Comparison of ENCODE assay signal across 19 cellular contexts in genomic region chr6:127784468-127784867, GRCh38.
DNase-seq lines count a peak whose midpoint lies in the region; ATAC-seq and TF ChIP-seq lines count a peak whose summit lies in the region.
"Had no signal": no experiment of that assay in that cellular context is flagged by ENCODE, and none has a peak within 500 bp of the region (broad histone marks: within the 10 kb centered on the region; RNA-seq: fewer than 3 reads in every experiment).

No MANE protein-coding gene starts in this region.

- intact Hi-C loops in CD4-positive, alpha-beta T cell (cut with DNase I, micrococcal nuclease): no loop called here

- no peaks in the 10 kb centered on the region for H3K9me3 ChIP-seq in CD4-positive, alpha-beta T cell (ENCODE audit: control insufficient read depth, low read length)

- H3K27ac ChIP-seq in CD4-positive, alpha-beta T cell (ENCODE audit: low read depth, low read length): no peak overlapping the region

- POLR2A ChIA-PET in CD4-positive, alpha-beta T cell (lab: Charles Lee): no interaction called here
- POLR2A ChIA-PET in T-cell (lab: Charles Lee): no interaction called here

- peaks cover 4% of the 10 kb centered on the region for H3K9me3 Mint-ChIP-seq in activated CD8-positive, alpha-beta memory T cell treated with anti-CD3 and anti-CD28 coated beads, Interleukin-2, amount 10 ng/mL, durations not matched to agents 7 days and 5 days (ENCODE audit: low read depth)
- H3K9me3 Mint-ChIP-seq in CD4-positive, alpha-beta T cell: no peaks in the 10 kb centered on the region
- peaks cover 0 to 5% (median 0%) of the 10 kb centered on the region in 3 donors for H3K9me3 Mint-ChIP-seq in T-cell
- no peaks in the 10 kb centered on the region for H3K9me3 Mint-ChIP-seq in effector memory CD8-positive, alpha-beta T cell

- peaks cover 40% of the 10 kb centered on the region for H3K4me1 Mint-ChIP-seq in activated CD8-positive, alpha-beta memory T cell treated with anti-CD3 and anti-CD28 coated beads, Interleukin-2, amount 10 ng/mL, durations not matched to agents 7 days and 5 days
- peaks cover 93% of the 10 kb centered on the region for H3K4me1 Mint-ChIP-seq in CD4-positive, alpha-beta T cell (ENCODE audit: low read depth)
- peaks cover 80 to 92% (median 88%) of the 10 kb centered on the region in 3 donors for H3K4me1 Mint-ChIP-seq in T-cell
- peaks cover 32 to 59% of the 10 kb centered on the region in 2 donors for H3K4me1 Mint-ChIP-seq in effector memory CD8-positive, alpha-beta T cell (ENCODE audit: low read depth in 2 of 2)

- no peak for TF ChIP-seq CTCF in CD4-positive, alpha-beta T cell (IDR thresholded peaks at IDR 0.05)

- no peak for DNase-seq in activated CD8-positive, alpha-beta memory T cell treated with anti-CD3 and anti-CD28 coated beads, Interleukin-2, amount 10 ng/mL, durations not matched to agents 7 days and 5 days
- no peak for DNase-seq in activated CD8-positive, alpha-beta memory T cell treated with anti-CD3 and anti-CD28 coated beads for 24 hours
- DNase-seq in CD4-positive, alpha-beta T cell: no peak
- DNase-seq in T-cell (no peak), NCI-H1092 (lab: John Stamatoyannopoulos, UW) (no peak), dermis blood vessel endothelial cell (no peak)
- DNase-seq in effector memory CD8-positive, alpha-beta T cell: no peak
- DNase-seq: C1 segment of cervical spinal cord; COR-L47; GF-D8; HCEC 1CT; MV-4-11; NCI-H1417 treated with DMSO at 0.1 percent for 48 hours; NCI-H1930; NCI-H2171; NCI-H446 treated with DMSO at 0.1 percent for 48 hours; NK-92 treated with Interleukin-12 subunit alpha and Interleukin-12 subunit beta, amount 100 ng/mL, for 24 hours; RPMI8226 had no signal

- ATAC-seq in activated CD8-positive, alpha-beta memory T cell treated with anti-CD3 and anti-CD28 coated beads, Interleukin-2, amount 10 ng/mL, durations not matched to agents 7 days and 5 days: peak; percentile 58
- no peak for ATAC-seq in CD4-positive, alpha-beta T cell (ENCODE audit: poor library complexity)
- ATAC-seq in T-cell (replicated peaks in 1 of 4): peak in 2 of 4 experiments; percentile 36 to 44
- ATAC-seq in effector memory CD8-positive, alpha-beta T cell (replicated peaks): peak; percentile 26
- no peak for ATAC-seq in HG02571 (IDR thresholded peaks at IDR 0.05; ENCODE audit: unreplicated experiment)

- peak overlapping the region; percentile 4 for H3K27ac Mint-ChIP-seq in activated CD8-positive, alpha-beta memory T cell treated with anti-CD3 and anti-CD28 coated beads, Interleukin-2, amount 10 ng/mL, durations not matched to agents 7 days and 5 days
- peak overlapping the region; percentile 10 for H3K27ac Mint-ChIP-seq in CD4-positive, alpha-beta T cell
- H3K27ac Mint-ChIP-seq in T-cell: peak overlapping the region; percentile 21 to 81
- peak overlapping the region; percentile 0 to 3 for H3K27ac Mint-ChIP-seq in effector memory CD8-positive, alpha-beta T cell

- H3K27me3 ChIP-seq in CD4-positive, alpha-beta T cell (ENCODE audit: control insufficient read depth, insufficient read depth, low read length): no peaks in the 10 kb centered on the region

- no peak overlapping the region for H3K4me3 Mint-ChIP-seq in activated CD8-positive, alpha-beta memory T cell treated with anti-CD3 and anti-CD28 coated beads, Interleukin-2, amount 10 ng/mL, durations not matched to agents 7 days and 5 days
- H3K4me3 Mint-ChIP-seq in CD4-positive, alpha-beta T cell: no peak overlapping the region
- H3K4me3 Mint-ChIP-seq in T-cell: no peak overlapping the region
- no peak overlapping the region for H3K4me3 Mint-ChIP-seq in effector memory CD8-positive, alpha-beta T cell

- peaks cover 62% of the 10 kb centered on the region for H3K36me3 Mint-ChIP-seq in activated CD8-positive, alpha-beta memory T cell treated with anti-CD3 and anti-CD28 coated beads, Interleukin-2, amount 10 ng/mL, durations not matched to agents 7 days and 5 days
- peaks cover 66% of the 10 kb centered on the region for H3K36me3 Mint-ChIP-seq in CD4-positive, alpha-beta T cell (ENCODE audit: low read depth)
- peaks cover 54% of the 10 kb centered on the region for H3K36me3 Mint-ChIP-seq in T-cell
- H3K36me3 Mint-ChIP-seq in effector memory CD8-positive, alpha-beta T cell (ENCODE audit: insufficient read depth): peaks cover 3% of the 10 kb centered on the region

- no peaks in the 10 kb centered on the region for H3K27me3 Mint-ChIP-seq in activated CD8-positive, alpha-beta memory T cell treated with anti-CD3 and anti-CD28 coated beads, Interleukin-2, amount 10 ng/mL, durations not matched to agents 7 days and 5 days
- no peaks in the 10 kb centered on the region for H3K27me3 Mint-ChIP-seq in CD4-positive, alpha-beta T cell
- no peaks in the 10 kb centered on the region for H3K27me3 Mint-ChIP-seq in T-cell
- H3K27me3 Mint-ChIP-seq in effector memory CD8-positive, alpha-beta T cell: no peaks in the 10 kb centered on the region

- CTCF ChIA-PET in activated CD8-positive, alpha-beta memory T cell treated with anti-CD3 and anti-CD28 coated beads, Interleukin-2, amount 10 ng/mL, durations not matched to agents 7 days and 5 days (lab: Charles Lee): no interaction called here
- CTCF ChIA-PET in CD4-positive, alpha-beta T cell (lab: Charles Lee): no interaction called here
- CTCF ChIA-PET in T-cell (lab: Charles Lee): no interaction called here

Comparison
In these comparisons a context has a peak if more than half of its experiments do, and no peak if none do; other contexts are left out.
1. ATAC-seq: peak in activated CD8-positive, alpha-beta memory T cell treated with anti-CD3 and anti-CD28 coated beads, Interleukin-2, amount 10 ng/mL, durations not matched to agents 7 days and 5 days (single experiment) and effector memory CD8-positive, alpha-beta T cell (single experiment); none in CD4-positive, alpha-beta T cell (single experiment) and HG02571 (single experiment).
2. Peak in every context shown above with its lines, with median percentiles within 50 percentile points of each other: H3K27ac Mint-ChIP-seq.